16 cellular contexts compared by ENCODE assay signal in the genomic region with DNA sequence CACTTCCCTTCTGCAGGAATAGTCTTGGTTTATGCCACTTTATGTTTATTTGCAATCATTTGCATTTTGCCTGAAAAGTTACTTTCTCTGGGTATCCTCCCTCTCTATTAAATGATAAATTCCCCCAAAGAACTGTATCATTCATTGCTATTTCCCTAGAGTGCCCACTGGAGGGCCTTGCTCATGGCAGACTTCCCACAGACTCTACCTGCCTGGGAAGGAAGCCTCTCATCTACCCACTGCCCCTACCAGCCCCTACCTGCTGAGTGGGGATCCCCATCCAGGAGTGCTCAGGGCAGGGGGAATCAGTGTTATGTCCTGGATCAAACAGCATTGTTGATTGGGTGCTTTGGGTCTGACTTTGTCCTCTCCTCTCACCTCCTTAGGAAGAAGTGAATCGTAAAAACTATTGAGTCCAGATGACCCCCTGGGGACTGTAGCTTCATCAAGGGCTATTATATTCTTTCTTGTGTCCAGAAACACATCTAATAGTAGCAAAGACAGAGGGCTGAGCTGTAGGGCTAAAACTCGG. TPM values are rescaled to one million over a fixed set of nuclear protein-coding genes. Genes with fewer than 3 reads are reported as not detected.
A peak's percentile ranks its signal among the peaks of the same experiment; 100 is the strongest.
DNase-seq lines count a peak whose midpoint lies in the region; FAIRE-seq and TF ChIP-seq lines count a peak whose summit lies in the region.
"Had no signal": no experiment of that assay in that cellular context is flagged by ENCODE, and none has a peak within 500 bp of the region (broad histone marks: within the 10 kb centered on the region; RNA-seq: fewer than 3 reads in every experiment).

No MANE protein-coding gene starts in this region.

- no peaks in the 10 kb centered on the region for H4K20me1 ChIP-seq in neural progenitor cell (ENCODE audit: low read depth)

- no peak overlapping the region for H3K27ac ChIP-seq in neural progenitor cell
- H3K27ac ChIP-seq: esophagus muscularis mucosa, heart left ventricle had no signal

- peaks cover 3% of the 10 kb centered on the region for H3K9me3 Mint-ChIP-seq in neural progenitor cell
- H3K9me3 Mint-ChIP-seq: CD8-positive, alpha-beta memory T cell had no signal

- no peaks in the 10 kb centered on the region for H3F3A ChIP-seq in neural progenitor cell (ENCODE audit: low read depth)

- H3K9me3 ChIP-seq in neural progenitor cell (ENCODE audit: low read depth), result no peaks in the 10 kb centered on the region
- H3K9me3 ChIP-seq: esophagus muscularis mucosa, heart left ventricle had no signal

- CTCF ChIA-PET in HEK293T (lab: Yijun Ruan, JAX), result interaction anchor here (1.3 kb wide), 1 partner anchor 127 kb away, joined by 4 read pairs; no protein-coding TSS in a partner anchor

- POLR2A ChIA-PET in HEK293T (lab: Yijun Ruan, JAX), result no interaction called here

- H3K4me3 Mint-ChIP-seq in neural progenitor cell, result no peak overlapping the region
- H3K4me3 Mint-ChIP-seq: CD8-positive, alpha-beta memory T cell had no signal

- TF ChIP-seq CTCF in choroid plexus epithelial cell (conservative IDR thresholded peaks at IDR 0.05; ENCODE audit: low read depth, low read length) (peak; percentile 20), neural progenitor cell (IDR thresholded peaks at IDR 0.05) (peak; percentile 37)

- peaks cover 27% of the 10 kb centered on the region for H3K27me3 ChIP-seq in neural progenitor cell
- H3K27me3 ChIP-seq: esophagus muscularis mucosa had no signal

- peaks cover 22% of the 10 kb centered on the region for H3K4me1 Mint-ChIP-seq in neural progenitor cell
- H3K4me1 Mint-ChIP-seq: CD8-positive, alpha-beta memory T cell had no signal

- H3K36me3 ChIP-seq in neural progenitor cell, result no peaks in the 10 kb centered on the region
- H3K36me3 ChIP-seq: esophagus muscularis mucosa, heart left ventricle had no signal

- H3K4me3 ChIP-seq in choroid plexus epithelial cell (ENCODE audit: low read depth, low read length) (no peak overlapping the region), neural progenitor cell (no peak overlapping the region)
- H3K4me3 ChIP-seq: esophagus muscularis mucosa, heart left ventricle had no signal

- no peak for FAIRE-seq in GM19239 (lab: Jason Lieb, UNC)
- FAIRE-seq: A204.1, astrocyte had no signal

- H3K27ac Mint-ChIP-seq in neural progenitor cell, result peak overlapping the region; percentile 67
- H3K27ac Mint-ChIP-seq: CD8-positive, alpha-beta memory T cell had no signal

- H3K4me2 ChIP-seq in neural progenitor cell, result peak overlapping the region; percentile 35

- DNase-seq in DMS153 treated with DMSO at 0.1 percent for 48 hours (lab: John Stamatoyannopoulos, UW; ENCODE audit: unreplicated experiment), result peak; percentile 28
- DNase-seq in DMS153 (lab: John Stamatoyannopoulos, UW), result no peak
- peak; percentile 54 for DNase-seq in NCI-H1694 treated with DMSO at 0.1 percent for 48 hours (lab: John Stamatoyannopoulos, UW)
- no peak for DNase-seq in choroid plexus epithelial cell (ENCODE audit: low read depth)
- DNase-seq in neural progenitor cell (ENCODE audit: low spot score), result no peak
- no peak for DNase-seq in stimulated activated CD4-positive, alpha-beta T cell treated with anti-CD3 and anti-CD28 coated beads, Interleukin-4, amount 100 ng/mL, for 4 hours
- no peak for DNase-seq in GM19239 (ENCODE audit: insufficient read length, low spot score)
- no peak for DNase-seq in HEK293T (ENCODE audit: extremely low spot score)
- DNase-seq: activated effector memory CD4-positive, alpha-beta T cell treated with Interleukin-2 at 50 U/mL for 16 hours; CD8-positive, alpha-beta memory T cell; cortex of kidney; heart left ventricle; left ventricle myocardium superior had no signal

- peaks cover 11% of the 10 kb centered on the region for H3K27me3 Mint-ChIP-seq in neural progenitor cell (ENCODE audit: insufficient read depth, low read depth)

- peak overlapping the region; percentile 94 for H2AFZ ChIP-seq in neural progenitor cell (replicated peaks)

- H3K9ac ChIP-seq in neural progenitor cell, result no peak overlapping the region

- H3K4me1 ChIP-seq in neural progenitor cell, result peaks cover 21% of the 10 kb centered on the region
- H3K4me1 ChIP-seq: esophagus muscularis mucosa, heart left ventricle had no signal

- H3K36me3 Mint-ChIP-seq in neural progenitor cell, result no peaks in the 10 kb centered on the region
- H3K36me3 Mint-ChIP-seq: CD8-positive, alpha-beta memory T cell had no signal

- H3K79me2 ChIP-seq in neural progenitor cell (ENCODE audit: low read depth), result no peaks in the 10 kb centered on the region

TF ChIP-seq in HEK293T, 16 proteins besides CTCF, POLR2A, EP300 and RAD21:
- no peak for TF ChIP-seq BHLHE40 (IDR thresholded peaks at IDR 0.05; ENCODE audit: borderline replicate concordance)
- TF ChIP-seq LEF1 (IDR thresholded peaks at IDR 0.05; ENCODE audit: borderline replicate concordance), result no peak
- TF ChIP-seq SUZ12 (IDR thresholded peaks at IDR 0.05), result no peak
- TF ChIP-seq HDGF (IDR thresholded peaks at IDR 0.05; ENCODE audit: borderline replicate concordance), result no peak
- no peak for TF ChIP-seq FOXK2 (IDR thresholded peaks at IDR 0.05)
- TF ChIP-seq CTBP1 (IDR thresholded peaks at IDR 0.05; ENCODE audit: borderline replicate concordance), result no peak
- TF ChIP-seq PKNOX1 (IDR thresholded peaks at IDR 0.05), result no peak
- TF ChIP-seq ARNT (IDR thresholded peaks at IDR 0.05), result no peak
- no peak for TF ChIP-seq FOXA1 (IDR thresholded peaks at IDR 0.05)
- TF ChIP-seq ELF4 (IDR thresholded peaks at IDR 0.05), result no peak
- TF ChIP-seq NFRKB (IDR thresholded peaks at IDR 0.05), result no peak
- TF ChIP-seq ZNF384 (IDR thresholded peaks at IDR 0.05), result no peak

RNA-seq across cellular contexts. Expression of gene LRRN2, which starts 6.8 kb away (rescaled TPM):
- total RNA-seq in neural progenitor cell (ENCODE audit: low replicate concordance), result 1.9 and 7.2 TPM in 2 replicates
- total RNA-seq: CD8-positive, alpha-beta memory T cell had no signal

Comparison
In these comparisons a context has a peak if more than half of its experiments do, and no peak if none do; other contexts are left out.
1. DNase-seq: peak in DMS153 treated with DMSO at 0.1 percent for 48 hours (single experiment) and NCI-H1694 treated with DMSO at 0.1 percent for 48 hours (single experiment); none in DMS153 (single experiment), choroid plexus epithelial cell (single experiment), neural progenitor cell (single experiment), stimulated activated CD4-positive, alpha-beta T cell treated with anti-CD3 and anti-CD28 coated beads, Interleukin-4, amount 100 ng/mL, for 4 hours (0 of 2), GM19239 (single experiment) and HEK293T (single experiment).